8 cellular contexts compared by ENCODE assay signal in the genomic region with DNA sequence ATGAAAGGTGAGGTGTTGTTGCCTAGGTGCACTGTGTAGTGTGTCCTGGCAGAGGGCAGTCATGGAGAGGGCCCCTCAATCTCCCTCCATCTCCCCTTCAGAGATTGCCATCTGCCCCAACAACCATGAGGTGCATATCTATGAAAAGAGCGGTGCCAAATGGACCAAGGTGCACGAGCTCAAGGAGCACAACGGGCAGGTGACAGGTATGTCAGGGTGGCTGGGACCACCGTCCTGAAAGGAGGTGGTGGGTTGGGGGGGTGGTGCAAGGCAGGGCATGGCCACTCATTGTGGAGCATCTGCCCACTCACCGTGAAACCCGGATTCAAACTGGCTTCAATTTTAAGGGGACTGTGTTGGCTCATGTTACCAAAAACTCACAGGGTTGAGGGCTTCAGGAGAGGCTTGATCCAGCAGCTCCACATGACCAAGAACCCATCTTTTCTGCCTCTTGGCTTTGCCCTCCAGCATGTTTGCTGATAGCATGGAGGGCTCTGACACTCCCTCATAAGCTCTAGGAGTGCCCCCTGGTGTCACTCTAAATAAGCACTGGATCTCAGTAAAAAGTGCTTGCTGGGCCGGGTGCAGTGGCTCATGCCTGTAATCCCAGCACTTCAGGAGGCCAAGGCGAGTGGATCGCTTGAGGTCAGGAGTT. TPM values are rescaled to one million over a fixed set of nuclear protein-coding genes. Genes with fewer than 3 reads are reported as not detected.
DNase-seq lines count a peak whose midpoint lies in the region; ATAC-seq, FAIRE-seq and TF ChIP-seq lines count a peak whose summit lies in the region.

No MANE protein-coding gene starts in this region.

- FAIRE-seq in GM12892 (lab: Jason Lieb, UNC), result peak; percentile 53

- TF ChIP-seq CTCF in AG10803 (conservative IDR thresholded peaks at IDR 0.05; ENCODE audit: low read length) (peak; percentile 41), fibroblast of mammary gland (conservative IDR thresholded peaks at IDR 0.05; ENCODE audit: control insufficient read depth, insufficient read depth, low read depth, low read length) (peak; percentile 42)

- no peak for ATAC-seq in HG03460 (IDR thresholded peaks at IDR 0.05; ENCODE audit: unreplicated experiment)

- H3K4me3 ChIP-seq in AG10803 (ENCODE audit: low read length) (no peak overlapping the region), fibroblast of mammary gland (ENCODE audit: control insufficient read depth, low read depth, low read length) (no peak overlapping the region)

- peak; percentile 41 for DNase-seq in AG10803 (ENCODE audit: low read depth)
- DNase-seq in GM12892 (ENCODE audit: insufficient read length), result no peak
- peak; percentile 66 for DNase-seq in fibroblast of mammary gland (ENCODE audit: low read depth)
- no peak for DNase-seq in anterior cingulate cortex (lab: John Stamatoyannopoulos, UW)
- no peak for DNase-seq in activated effector memory CD4-positive, alpha-beta T cell treated with Interleukin-2 at 50 U/mL for 16 hours
- DNase-seq in NCI-H2227 (lab: John Stamatoyannopoulos, UW; ENCODE audit: unreplicated experiment), result no peak

- TF ChIP-seq POLR2A in GM12892 (IDR thresholded peaks at IDR 0.05; ENCODE audit: low read depth, low read length) (0 out of 2 replicates have a peak, but pooled peaks have one; percentile 15), Raji (IDR thresholded peaks at IDR 0.05; ENCODE audit: insufficient read depth, low read depth, low read length) (0 out of 2 replicates have a peak, but pooled peaks have one; percentile 22)

RNA-seq across cellular contexts. Expression of a gene that starts 12.2 kb away (rescaled TPM):
- 230 TPM for polyA plus RNA-seq in GM12892 (2012; ENCODE audit: missing spikeins)

RNA-seq across cellular contexts. Expression of a gene that starts 21.7 kb away (rescaled TPM):
- 108 TPM for polyA plus RNA-seq in GM12892 (2012; ENCODE audit: missing spikeins)

RNA-seq across cellular contexts. Expression of a gene that starts 22.1 kb away (rescaled TPM):
- 130 TPM for polyA plus RNA-seq in GM12892 (2012; ENCODE audit: missing spikeins)

RNA-seq across cellular contexts. Expression of a gene that starts 51.9 kb away (rescaled TPM):
- polyA plus RNA-seq in GM12892 (2012; ENCODE audit: missing spikeins), result 3.1 TPM

RNA-seq across cellular contexts. Expression of a gene that starts 52.0 kb away (rescaled TPM):
- 34.0 TPM for polyA plus RNA-seq in GM12892 (2012; ENCODE audit: missing spikeins)

Comparison
In these comparisons a context has a peak if more than half of its experiments do, and no peak if none do; other contexts are left out.
1. DNase-seq: peak in AG10803 (single experiment) and fibroblast of mammary gland (single experiment); none in GM12892 (single experiment), anterior cingulate cortex (0 of 58), activated effector memory CD4-positive, alpha-beta T cell treated with Interleukin-2 at 50 U/mL for 16 hours (single experiment) and NCI-H2227 (single experiment).